ENCODE assay signal across 11 cellular contexts in the genomic region with DNA sequence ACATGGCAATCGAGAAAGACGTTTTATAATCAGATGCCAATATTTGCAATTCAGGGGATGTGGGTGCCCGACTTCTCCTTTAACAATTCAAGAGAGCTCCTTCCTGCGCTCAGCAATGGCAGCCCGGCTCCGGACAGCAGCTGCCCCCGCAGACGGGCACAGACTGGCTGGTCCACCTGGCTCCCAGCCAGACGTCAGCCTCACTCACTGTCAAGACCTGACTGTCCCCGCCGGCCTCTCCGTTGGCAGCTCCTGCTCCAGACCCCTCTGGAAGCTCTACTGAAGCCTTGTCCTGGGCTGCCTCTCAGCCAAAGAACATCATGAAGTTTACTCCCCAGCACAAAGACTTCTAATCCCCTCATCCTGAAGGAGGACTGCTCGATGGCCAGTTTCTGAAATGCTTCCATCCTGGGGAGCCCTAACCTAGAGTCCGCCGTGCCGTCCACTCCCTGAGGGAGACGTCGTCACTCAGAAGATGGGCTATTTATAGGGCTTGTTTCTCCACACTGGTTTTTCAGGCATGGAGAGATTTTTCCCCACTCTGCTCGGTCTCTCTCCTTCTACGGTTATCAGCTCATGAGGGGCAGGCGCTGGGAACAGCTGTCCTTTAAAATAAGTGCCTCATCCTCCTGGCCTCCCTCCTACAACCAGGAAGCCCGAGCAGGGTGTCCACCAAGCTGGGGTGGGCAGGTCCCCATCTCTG.
DNase-seq lines count a peak whose midpoint lies in the region; ATAC-seq, FAIRE-seq and TF ChIP-seq lines count a peak whose summit lies in the region.
"Had no signal": no experiment of that assay in that cellular context is flagged by ENCODE, and none has a peak within 500 bp of the region (broad histone marks: within the 10 kb centered on the region; RNA-seq: fewer than 3 reads in every experiment).

No MANE protein-coding gene starts in this region.

- DNase-seq in HFFc6 = no peak
- peak; percentile 59 for DNase-seq in cerebellar cortex (ENCODE audit: low spot score)
- no peak for DNase-seq in immature natural killer cell
- DNase-seq in RCC 7860 (ENCODE audit: low spot score) = no peak
- DNase-seq in nephron progenitor cell = no peak
- no peak for DNase-seq in NCI-H1092 (lab: John Stamatoyannopoulos, UW)
- DNase-seq: Kasumi-1 had no signal

- H3K27me3 ChIP-seq in skeletal muscle tissue (ENCODE audit: control insufficient read depth in 3 of 3, insufficient read depth in 3 of 3, low read length in 3 of 3) = no peaks in the 10 kb centered on the region

- no peak for ATAC-seq in HG03571 (IDR thresholded peaks at IDR 0.05; ENCODE audit: unreplicated experiment)

- H3K4me3 Mint-ChIP-seq in HFFc6 (no peak overlapping the region; the same call in 1 of the 2 replicates), immature natural killer cell (no peak overlapping the region), nephron progenitor cell (no peak overlapping the region)

- H3K4me1 ChIP-seq in skeletal muscle tissue (ENCODE audit: control insufficient read depth in 3 of 3, insufficient read depth in 3 of 3, low read length in 3 of 3) = peaks cover 27 to 31% (median 29%) of the 10 kb centered on the region in 3 donors

- H3K9ac ChIP-seq in skeletal muscle tissue (ENCODE audit: low read depth in 1 of 3, low read length in 3 of 3) = peak overlapping the region in 1 of 3 donors; percentile 40

- no peaks in the 10 kb centered on the region for H3K9me3 Mint-ChIP-seq in HFFc6
- H3K9me3 Mint-ChIP-seq in immature natural killer cell = no peaks in the 10 kb centered on the region
- no peaks in the 10 kb centered on the region for H3K9me3 Mint-ChIP-seq in nephron progenitor cell

- H3K27ac Mint-ChIP-seq in HFFc6 (peak overlapping the region; percentile 18; the same call in 1 of the 2 replicates), immature natural killer cell (peak overlapping the region in 4 of 6 donors; percentile 15 to 68 (median 37)), nephron progenitor cell (no peak overlapping the region)

- H3K27me3 Mint-ChIP-seq in HFFc6 (ENCODE audit: insufficient read depth) = peaks cover 6% of the 10 kb centered on the region
- peaks cover 12 to 20% (median 16%) of the 10 kb centered on the region in 3 donors for H3K27me3 Mint-ChIP-seq in immature natural killer cell (ENCODE audit: low read depth in 3 of 3)
- peaks cover 10% of the 10 kb centered on the region for H3K27me3 Mint-ChIP-seq in nephron progenitor cell (ENCODE audit: low read depth, poor library complexity)

- peak overlapping the region; percentile 91 for H3K27ac ChIP-seq in skeletal muscle tissue (ENCODE audit: low read depth, low read length)
- H3K27ac ChIP-seq: C4-2B had no signal

- H3K36me3 ChIP-seq in skeletal muscle tissue (ENCODE audit: control insufficient read depth in 3 of 3, insufficient read depth in 3 of 3, low read length in 3 of 3) = peaks cover 27 to 41% (median 28%) of the 10 kb centered on the region in 3 donors

- no peak for FAIRE-seq in RCC 7860 (lab: Jason Lieb, UNC)
- FAIRE-seq: bronchial epithelial cell had no signal

- H3K4me3 ChIP-seq in skeletal muscle tissue (ENCODE audit: low read length in 3 of 3) = no peak overlapping the region

- TF ChIP-seq CTCF in HFFc6 (IDR thresholded peaks at IDR 0.05) (no peak), nephron progenitor cell (IDR thresholded peaks at IDR 0.05) (no peak)

- peaks cover 33% of the 10 kb centered on the region for H3K4me1 Mint-ChIP-seq in HFFc6 (ENCODE audit: low read depth)
- peaks cover 33 to 38% of the 10 kb centered on the region in 2 donors for H3K4me1 Mint-ChIP-seq in immature natural killer cell
- H3K4me1 Mint-ChIP-seq in nephron progenitor cell = peaks cover 37% of the 10 kb centered on the region

- H3K36me3 Mint-ChIP-seq in HFFc6 (ENCODE audit: low read depth) (peaks cover 42% of the 10 kb centered on the region), immature natural killer cell (peaks cover 23 to 55% (median 35%) of the 10 kb centered on the region in 3 donors), nephron progenitor cell (ENCODE audit: low read depth) (peaks cover 55% of the 10 kb centered on the region)

- H3K9me3 ChIP-seq in skeletal muscle tissue (ENCODE audit: control insufficient read depth in 3 of 3, low read length in 3 of 3) = no peaks in the 10 kb centered on the region
